Comparison of ENCODE assay signal across 8 cellular contexts in the genomic region with DNA sequence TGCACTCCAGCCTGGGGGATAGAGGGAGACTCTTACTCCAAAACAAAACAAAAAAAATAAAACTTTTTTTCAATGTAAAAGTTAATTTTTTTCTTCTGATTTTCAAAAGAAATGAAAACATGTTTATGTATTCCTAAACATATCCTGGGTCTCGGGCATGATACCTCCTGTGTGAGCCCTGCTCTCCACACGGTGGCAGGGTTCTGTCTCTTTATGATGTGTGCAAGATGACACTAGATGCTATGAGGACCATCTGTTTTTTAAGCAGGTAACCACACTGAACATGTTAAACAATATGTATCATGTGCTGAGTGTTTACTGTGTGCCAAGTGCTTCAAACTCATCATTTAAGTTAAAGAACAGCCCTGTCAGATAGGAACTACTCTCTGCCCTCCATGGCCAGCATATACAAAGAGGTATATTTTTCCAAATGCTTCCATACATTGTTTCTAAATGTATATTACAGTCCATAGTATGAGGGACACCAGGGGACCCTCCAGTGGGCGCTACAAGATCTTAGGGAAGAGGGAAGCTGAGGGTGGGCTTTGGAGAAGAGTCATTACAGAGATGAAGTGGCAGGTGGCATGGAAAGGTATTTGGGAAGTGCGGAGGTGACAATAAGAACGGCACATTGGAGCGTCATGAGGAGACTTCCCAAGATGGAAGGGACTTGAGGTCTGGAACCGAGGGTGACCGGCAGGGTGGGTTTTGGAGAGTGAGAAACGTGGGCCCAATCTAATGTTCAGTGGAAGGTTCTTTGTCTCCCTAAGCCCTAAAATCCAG. TPM values are rescaled to one million over a fixed set of nuclear protein-coding genes. Genes with fewer than 3 reads are reported as not detected.
DNase-seq lines count a peak whose midpoint lies in the region; ATAC-seq, FAIRE-seq and TF ChIP-seq lines count a peak whose summit lies in the region.

No MANE protein-coding gene starts in this region.

- H2AFZ ChIP-seq in astrocyte (ENCODE audit: low read depth, low read length) (peak overlapping the region; percentile 46), osteoblast (ENCODE audit: low read length) (peak overlapping the region; percentile 84)

- H3K4me3 Mint-ChIP-seq in astrocyte (ENCODE audit: unreplicated experiment): no peak overlapping the region
- H3K4me3 Mint-ChIP-seq in CD8-positive, alpha-beta memory T cell: no peak overlapping the region

- peak; percentile 74 for ATAC-seq in GM21723 (IDR thresholded peaks at IDR 0.05; ENCODE audit: unreplicated experiment)

- no peak overlapping the region for H3K9ac ChIP-seq in astrocyte (ENCODE audit: low read length)

- no peak for FAIRE-seq in astrocyte (lab: Jason Lieb, UNC)

- CTCF ChIA-PET in CD8-positive, alpha-beta memory T cell (lab: Charles Lee): interaction anchor here (0.9 to 7.3 kb wide), 8 partner anchors 8 to 254 kb away, joined by 4 to 52 read pairs (median 12); no protein-coding TSS in a partner anchor

- H3K27ac ChIP-seq in astrocyte (ENCODE audit: low read depth, low read length) (no peak overlapping the region), osteoblast (ENCODE audit: low read depth, low read length) (no peak overlapping the region)
- no peak overlapping the region for H3K27ac ChIP-seq in CD8-positive, alpha-beta memory T cell (ENCODE audit: low read depth, low read length)
- no peak overlapping the region for H3K27ac ChIP-seq in effector memory CD4-positive, alpha-beta T cell (ENCODE audit: insufficient read depth, low read length, poor library complexity, severe bottlenecking)

- POLR2A ChIA-PET in CD8-positive, alpha-beta memory T cell (lab: Charles Lee): no interaction called here

- H3K9me3 Mint-ChIP-seq in astrocyte (ENCODE audit: unreplicated experiment): no peaks in the 10 kb centered on the region
- H3K9me3 Mint-ChIP-seq in CD8-positive, alpha-beta memory T cell: no peaks in the 10 kb centered on the region

- TF ChIP-seq CTCF in astrocyte (IDR thresholded peaks at IDR 0.05; ENCODE audit: insufficient read depth, low read depth, low read length): peak; percentile 22
- peak; percentile 51 for TF ChIP-seq CTCF in osteoblast (IDR thresholded peaks at IDR 0.05; ENCODE audit: extremely low read depth, low read depth, low read length)

- H3K4me1 ChIP-seq in astrocyte (ENCODE audit: insufficient read depth, low read length): peaks cover 12% of the 10 kb centered on the region
- H3K4me1 ChIP-seq in osteoblast (ENCODE audit: insufficient read depth, low read length): peaks cover 14% of the 10 kb centered on the region
- peaks cover 6% of the 10 kb centered on the region for H3K4me1 ChIP-seq in CD8-positive, alpha-beta memory T cell (ENCODE audit: insufficient read depth, low read length)
- H3K4me1 ChIP-seq in effector memory CD4-positive, alpha-beta T cell (ENCODE audit: control insufficient read depth, insufficient read depth, low read length, poor library complexity, severe bottlenecking): peaks cover 4% of the 10 kb centered on the region

- no peaks in the 10 kb centered on the region for H3K9me3 ChIP-seq in astrocyte (ENCODE audit: insufficient read depth, low read depth, low read length)
- H3K9me3 ChIP-seq in osteoblast (ENCODE audit: low read depth, low read length): no peaks in the 10 kb centered on the region
- H3K9me3 ChIP-seq in CD8-positive, alpha-beta memory T cell (ENCODE audit: low read length): no peaks in the 10 kb centered on the region
- H3K9me3 ChIP-seq in effector memory CD4-positive, alpha-beta T cell (ENCODE audit: control insufficient read depth, low read length): no peaks in the 10 kb centered on the region

- H3K27ac Mint-ChIP-seq in astrocyte (ENCODE audit: unreplicated experiment): no peak overlapping the region
- no peak overlapping the region for H3K27ac Mint-ChIP-seq in CD8-positive, alpha-beta memory T cell

- H3K36me3 ChIP-seq in astrocyte (ENCODE audit: insufficient read depth, low read length) (no peaks in the 10 kb centered on the region), osteoblast (ENCODE audit: insufficient read depth, low read length) (no peaks in the 10 kb centered on the region)
- no peaks in the 10 kb centered on the region for H3K36me3 ChIP-seq in CD8-positive, alpha-beta memory T cell (ENCODE audit: insufficient read depth, low read length)
- H3K36me3 ChIP-seq in effector memory CD4-positive, alpha-beta T cell (ENCODE audit: control insufficient read depth, insufficient read depth, low read length): no peaks in the 10 kb centered on the region

- H3K79me2 ChIP-seq in astrocyte (ENCODE audit: insufficient read depth, low read length) (no peaks in the 10 kb centered on the region), osteoblast (ENCODE audit: insufficient read depth, low read length) (no peaks in the 10 kb centered on the region)

- H4K20me1 ChIP-seq in astrocyte (ENCODE audit: insufficient read depth, low read length) (no peaks in the 10 kb centered on the region), osteoblast (ENCODE audit: insufficient read depth, low read length) (no peaks in the 10 kb centered on the region)

- H3K4me3 ChIP-seq in astrocyte (ENCODE audit: insufficient read depth, low read depth, low read length) (no peak overlapping the region), osteoblast (ENCODE audit: insufficient read depth, low read length) (no peak overlapping the region)
- H3K4me3 ChIP-seq in CD8-positive, alpha-beta memory T cell (ENCODE audit: low read length): no peak overlapping the region
- no peak overlapping the region for H3K4me3 ChIP-seq in effector memory CD4-positive, alpha-beta T cell (ENCODE audit: insufficient read depth, low read depth, low read length, poor library complexity, severe bottlenecking)

- H3K4me1 Mint-ChIP-seq in astrocyte (ENCODE audit: low read depth, unreplicated experiment): no peaks in the 10 kb centered on the region
- peaks cover 5 to 11% (median 8%) of the 10 kb centered on the region in 3 donors for H3K4me1 Mint-ChIP-seq in CD8-positive, alpha-beta memory T cell

- H3K27me3 Mint-ChIP-seq in astrocyte (ENCODE audit: low read depth, unreplicated experiment): no peaks in the 10 kb centered on the region
- peaks cover 3 to 4% of the 10 kb centered on the region in 2 donors for H3K27me3 Mint-ChIP-seq in CD8-positive, alpha-beta memory T cell

- H3K4me2 ChIP-seq in astrocyte (ENCODE audit: low read length) (no peak overlapping the region), osteoblast (ENCODE audit: insufficient read depth, low read length) (no peak overlapping the region)

- H3K27me3 ChIP-seq in astrocyte (ENCODE audit: insufficient read depth, low read length) (no peaks in the 10 kb centered on the region), osteoblast (ENCODE audit: insufficient read depth, low read length) (no peaks in the 10 kb centered on the region)
- H3K27me3 ChIP-seq in CD8-positive, alpha-beta memory T cell (ENCODE audit: insufficient read depth, low read length, poor library complexity, severe bottlenecking): no peaks in the 10 kb centered on the region
- H3K27me3 ChIP-seq in effector memory CD4-positive, alpha-beta T cell (replicated peaks; ENCODE audit: control insufficient read depth, insufficient read depth, low read length, poor library complexity, severe bottlenecking): no peaks in the 10 kb centered on the region

- peak; percentile 46 for DNase-seq in DMS114 treated with DMSO at 0.1 percent for 48 hours (lab: John Stamatoyannopoulos, UW; ENCODE audit: unreplicated experiment)
- peak; percentile 86 for DNase-seq in NCI-H2171 treated with DMSO at 0.1 percent for 48 hours (lab: John Stamatoyannopoulos, UW)
- no peak for DNase-seq in astrocyte (ENCODE audit: low read depth)
- no peak for DNase-seq in osteoblast (ENCODE audit: insufficient read length, low spot score, missing footprints)
- no peak for DNase-seq in CD8-positive, alpha-beta memory T cell
- DNase-seq in effector memory CD4-positive, alpha-beta T cell: no peak
- no peak for DNase-seq in activated CD8-positive, alpha-beta memory T cell treated with anti-CD3 and anti-CD28 coated beads, Interleukin-2, amount 50 U/mL, for 4 hours

- H3K36me3 Mint-ChIP-seq in astrocyte (ENCODE audit: low read depth, unreplicated experiment): no peaks in the 10 kb centered on the region
- no peaks in the 10 kb centered on the region for H3K36me3 Mint-ChIP-seq in CD8-positive, alpha-beta memory T cell

RNA-seq across cellular contexts. Expression of a gene that starts 28.5 kb away (rescaled TPM):
- total RNA-seq in astrocyte (33.9 and 57.7 TPM in 2 replicates), osteoblast (42.3 and 63.6 TPM in 2 replicates)
- 10 to 100 TPM; 15.2 to 16.8 TPM for total RNA-seq in CD8-positive, alpha-beta memory T cell
- polyA plus RNA-seq in CD8-positive, alpha-beta memory T cell: 768 TPM

Comparison
In these comparisons a context has a peak if more than half of its experiments do, and no peak if none do; other contexts are left out.
1. DNase-seq: peak in DMS114 treated with DMSO at 0.1 percent for 48 hours (single experiment) and NCI-H2171 treated with DMSO at 0.1 percent for 48 hours (single experiment); none in astrocyte (single experiment), osteoblast (single experiment), CD8-positive, alpha-beta memory T cell (0 of 5), effector memory CD4-positive, alpha-beta T cell (0 of 3) and activated CD8-positive, alpha-beta memory T cell treated with anti-CD3 and anti-CD28 coated beads, Interleukin-2, amount 50 U/mL, for 4 hours (single experiment).